In genomic region chr19:44579663-44580365, GRCh38 we compare ENCODE assay signal across 34 cellular contexts. TPM values are rescaled to one million over a fixed set of nuclear protein-coding genes. Genes with fewer than 3 reads are reported as not detected.
"Had no signal": no experiment of that assay in that cellular context is flagged by ENCODE, and none has a peak within 500 bp of the region (broad histone marks: within the 10 kb centered on the region; RNA-seq: fewer than 3 reads in every experiment).

No MANE protein-coding gene starts in this region.

- H3K4me3 ChIP-seq: ascending aorta had no signal

- ATAC-seq: activated CD8-positive, alpha-beta memory T cell treated with anti-CD3 and anti-CD28 coated beads, Interleukin-2, amount 10 ng/mL, durations not matched to agents 7 days and 5 days; activated CD8-positive, alpha-beta T cell treated with anti-CD3 and anti-CD28 coated beads, Interleukin-2, amount 10 ng/mL, durations not matched to agents 7 days and 5 days; activated naive CD8-positive, alpha-beta T cell treated with anti-CD3 and anti-CD28 coated beads, Interleukin-2, amount 50 U/mL, for 24 hours had no signal

- H3K4me1 Mint-ChIP-seq: activated B cell treated with CpG ODN at 0.5 μM for 24 hours; activated CD4-positive, alpha-beta memory T cell treated with anti-CD3 and anti-CD28 coated beads, Interleukin-2, amount 10 ng/mL, durations not matched to agents 7 days and 5 days; activated CD4-positive, alpha-beta T cell treated with anti-CD3 and anti-CD28 coated beads, Interleukin-2, amount 10 ng/mL, durations not matched to agents 24 days and 14 days; activated CD8-positive, alpha-beta memory T cell treated with anti-CD3 and anti-CD28 coated beads, Interleukin-2, amount 10 ng/mL, durations not matched to agents 7 days and 5 days; activated naive CD4-positive, alpha-beta T cell treated with anti-CD3 and anti-CD28 coated beads, Interleukin-2, amount 10 ng/mL, durations not matched to agents 7 days and 5 days; activated naive CD4-positive, alpha-beta T cell treated with anti-CD3 and anti-CD28 coated beads, Interleukin-2, amount 50 U/mL, for 24 hours; activated naive CD8-positive, alpha-beta T cell treated with anti-CD3 and anti-CD28 coated beads, Interleukin-2, amount 10 ng/mL, durations not matched to agents 7 days and 5 days; activated naive CD8-positive, alpha-beta T cell treated with anti-CD3 and anti-CD28 coated beads, Interleukin-2, amount 50 U/mL, for 24 hours; brain had no signal

- H3K27me3 ChIP-seq: ascending aorta had no signal

- FAIRE-seq: TTC549 had no signal

- H3K27ac Mint-ChIP-seq: activated B cell treated with CpG ODN at 0.5 μM for 24 hours; activated CD4-positive, alpha-beta memory T cell treated with anti-CD3 and anti-CD28 coated beads, Interleukin-2, amount 10 ng/mL, durations not matched to agents 7 days and 5 days; activated CD4-positive, alpha-beta T cell treated with anti-CD3 and anti-CD28 coated beads, Interleukin-2, amount 10 ng/mL, durations not matched to agents 24 days and 14 days; activated CD8-positive, alpha-beta memory T cell treated with anti-CD3 and anti-CD28 coated beads, Interleukin-2, amount 10 ng/mL, durations not matched to agents 7 days and 5 days; activated CD8-positive, alpha-beta T cell treated with anti-CD3 and anti-CD28 coated beads, Interleukin-2, amount 10 ng/mL, durations not matched to agents 7 days and 5 days; activated naive CD4-positive, alpha-beta T cell treated with anti-CD3 and anti-CD28 coated beads, Interleukin-2, amount 10 ng/mL, durations not matched to agents 7 days and 5 days; activated naive CD4-positive, alpha-beta T cell treated with anti-CD3 and anti-CD28 coated beads, Interleukin-2, amount 50 U/mL, for 24 hours; activated naive CD8-positive, alpha-beta T cell; activated naive CD8-positive, alpha-beta T cell treated with anti-CD3 and anti-CD28 coated beads, Interleukin-2, amount 10 ng/mL, durations not matched to agents 7 days and 5 days; activated naive CD8-positive, alpha-beta T cell treated with anti-CD3 and anti-CD28 coated beads, Interleukin-2, amount 50 U/mL, for 24 hours; activated T-cell treated with anti-CD3 and anti-CD28 coated beads, Interleukin-2, amount 50 U/mL, for 24 hours; activated T-helper 2 cell treated with anti-CD3 and anti-CD28 coated beads, Interferon-gamma antibody, Interleukin-2, Interleukin-4, amounts not matched to agents 10 μg/mL and 5 μg/mL and 100 μg/mL, durations not matched to agents 14 hours and 24 hours and 36 hours; brain; T-helper 1 cell treated with Interleukin-12 subunit alpha and Interleukin-12 subunit beta and Interleukin-4 antibody, amounts not matched to agents 30 μg/mL and 1 μg/mL, for 36 hours; T-helper 2 cell treated with Interferon-gamma antibody and Interleukin-4, amounts not matched to agents 5 μg/mL and 100 μg/mL, for 36 hours had no signal

- H3K36me3 ChIP-seq: ascending aorta had no signal

- H3K27ac ChIP-seq: ascending aorta, VCaP had no signal

- H3K4me1 ChIP-seq: ascending aorta had no signal

- H3K9me3 Mint-ChIP-seq: activated naive CD4-positive, alpha-beta T cell treated with anti-CD3 and anti-CD28 coated beads, Interleukin-2, amount 50 U/mL, for 24 hours; activated naive CD8-positive, alpha-beta T cell treated with anti-CD3 and anti-CD28 coated beads, Interleukin-2, amount 50 U/mL, for 24 hours had no signal

- H3K36me3 Mint-ChIP-seq: activated CD8-positive, alpha-beta memory T cell treated with anti-CD3 and anti-CD28 coated beads, Interleukin-2, amount 10 ng/mL, durations not matched to agents 7 days and 5 days; activated naive CD4-positive, alpha-beta T cell treated with anti-CD3 and anti-CD28 coated beads, Interleukin-2, amount 10 ng/mL, durations not matched to agents 7 days and 5 days; activated naive CD4-positive, alpha-beta T cell treated with anti-CD3 and anti-CD28 coated beads, Interleukin-2, amount 50 U/mL, for 24 hours; activated naive CD8-positive, alpha-beta T cell; activated naive CD8-positive, alpha-beta T cell treated with anti-CD3 and anti-CD28 coated beads, Interleukin-2, amount 10 ng/mL, durations not matched to agents 7 days and 5 days; brain had no signal

- DNase-seq: activated B cell treated with CpG ODN at 0.5 μM for 24 hours; activated CD4-positive, alpha-beta memory T cell treated with anti-CD3 and anti-CD28 coated beads, Interleukin-2, amount 10 ng/mL, durations not matched to agents 7 days and 5 days; activated CD4-positive, alpha-beta T cell treated with anti-CD3 and anti-CD28 coated beads for 4 hours; activated CD4-positive, alpha-beta T cell treated with anti-CD3 and anti-CD28 coated beads, Interleukin-2, amount 10 ng/mL, durations not matched to agents 24 days and 14 days; activated CD4-positive, alpha-beta T cell treated with anti-CD3 and anti-CD28 coated beads, Interleukin-2, amount 50 U/mL, for 48 hours; activated CD4-positive, CD25-positive, alpha-beta regulatory T cell treated with anti-CD3 and anti-CD28 coated beads, Interleukin-2, amount 50 U/mL, for 72 hours; activated CD8-positive, alpha-beta memory T cell treated with anti-CD3 and anti-CD28 coated beads, Interleukin-2, amount 10 ng/mL, durations not matched to agents 7 days and 5 days; activated CD8-positive, alpha-beta T cell treated with anti-CD3 and anti-CD28 coated beads, Interleukin-2, amount 10 ng/mL, durations not matched to agents 7 days and 5 days; activated effector memory CD4-positive, alpha-beta T cell treated with Interleukin-2 at 50 U/mL for 16 hours; activated gamma-delta T cell; activated naive CD4-positive, alpha-beta T cell treated with anti-CD3 and anti-CD28 coated beads, Interleukin-2, amount 10 ng/mL, durations not matched to agents 7 days and 5 days; activated naive CD4-positive, alpha-beta T cell treated with Interleukin-2 at 50 U/mL for 16 hours; activated naive CD8-positive, alpha-beta T cell treated with anti-CD3 and anti-CD28 coated beads, Interleukin-2, amount 10 ng/mL, durations not matched to agents 7 days and 5 days; activated naive CD8-positive, alpha-beta T cell treated with anti-CD3 and anti-CD28 coated beads, Interleukin-2, amount 50 U/mL, for 24 hours; activated T-cell treated with anti-CD3 and anti-CD28 coated beads, Interleukin-2, amount 50 U/mL, for 24 hours; activated T-cell treated with anti-CD3 and anti-CD28 coated beads, Interleukin-2, amount 50 U/mL, for 48 hours; amygdala; anterior cingulate cortex; central memory CD4-positive, alpha-beta T cell; T-helper 1 cell; T-helper 2 cell; T-helper 9 cell had no signal

- H3K9me3 ChIP-seq: ascending aorta had no signal

- H3K27me3 Mint-ChIP-seq: activated CD4-positive, alpha-beta memory T cell treated with anti-CD3 and anti-CD28 coated beads, Interleukin-2, amount 10 ng/mL, durations not matched to agents 7 days and 5 days; activated CD4-positive, alpha-beta T cell treated with anti-CD3 and anti-CD28 coated beads, Interleukin-2, amount 10 ng/mL, durations not matched to agents 24 days and 14 days; activated CD8-positive, alpha-beta memory T cell treated with anti-CD3 and anti-CD28 coated beads, Interleukin-2, amount 10 ng/mL, durations not matched to agents 7 days and 5 days had no signal

- H3K4me3 Mint-ChIP-seq: activated B cell treated with CpG ODN at 0.5 μM for 24 hours; activated CD4-positive, alpha-beta memory T cell treated with anti-CD3 and anti-CD28 coated beads, Interleukin-2, amount 10 ng/mL, durations not matched to agents 7 days and 5 days; activated CD4-positive, alpha-beta T cell treated with anti-CD3 and anti-CD28 coated beads, Interleukin-2, amount 10 ng/mL, durations not matched to agents 24 days and 14 days; activated CD8-positive, alpha-beta memory T cell treated with anti-CD3 and anti-CD28 coated beads, Interleukin-2, amount 10 ng/mL, durations not matched to agents 7 days and 5 days; activated CD8-positive, alpha-beta T cell treated with anti-CD3 and anti-CD28 coated beads, Interleukin-2, amount 10 ng/mL, durations not matched to agents 7 days and 5 days; activated naive CD4-positive, alpha-beta T cell treated with anti-CD3 and anti-CD28 coated beads, Interleukin-2, amount 10 ng/mL, durations not matched to agents 7 days and 5 days; activated naive CD4-positive, alpha-beta T cell treated with anti-CD3 and anti-CD28 coated beads, Interleukin-2, amount 50 U/mL, for 24 hours; activated naive CD8-positive, alpha-beta T cell; activated naive CD8-positive, alpha-beta T cell treated with anti-CD3 and anti-CD28 coated beads, Interleukin-2, amount 10 ng/mL, durations not matched to agents 7 days and 5 days; activated naive CD8-positive, alpha-beta T cell treated with anti-CD3 and anti-CD28 coated beads, Interleukin-2, amount 50 U/mL, for 24 hours; activated T-cell treated with anti-CD3 and anti-CD28 coated beads, Interleukin-2, amount 50 U/mL, for 24 hours; brain; T-helper 1 cell treated with Interleukin-12 subunit alpha and Interleukin-12 subunit beta and Interleukin-4 antibody, amounts not matched to agents 30 μg/mL and 1 μg/mL, for 36 hours; T-helper 2 cell treated with Interferon-gamma antibody and Interleukin-4, amounts not matched to agents 5 μg/mL and 100 μg/mL, for 36 hours had no signal

RNA-seq across cellular contexts. Expression of gene IGSF23, which starts 33.5 kb away (rescaled TPM):
- total RNA-seq: activated B cell treated with CpG ODN at 0.5 μM for 24 hours; activated CD4-positive, alpha-beta memory T cell treated with anti-CD3 and anti-CD28 coated beads, Interleukin-2, amount 10 ng/mL, durations not matched to agents 7 days and 5 days; activated CD4-positive, alpha-beta T cell treated with anti-CD3 and anti-CD28 coated beads, Interleukin-2, amount 10 ng/mL, durations not matched to agents 24 days and 14 days; activated CD8-positive, alpha-beta memory T cell treated with anti-CD3 and anti-CD28 coated beads, Interleukin-2, amount 10 ng/mL, durations not matched to agents 7 days and 5 days; activated CD8-positive, alpha-beta T cell treated with anti-CD3 and anti-CD28 coated beads, Interleukin-2, amount 10 ng/mL, durations not matched to agents 7 days and 5 days; activated naive CD8-positive, alpha-beta T cell treated with anti-CD3 and anti-CD28 coated beads, Interleukin-2, amount 10 ng/mL, durations not matched to agents 7 days and 5 days; activated T-helper 2 cell treated with anti-CD3 and anti-CD28 coated beads, Interferon-gamma antibody, Interleukin-2, Interleukin-4, amounts not matched to agents 10 μg/mL and 5 μg/mL and 100 μg/mL, durations not matched to agents 14 hours and 24 hours and 36 hours; ascending aorta; cardiac septum; cerebellum had no signal

RNA-seq across cellular contexts. Expression of gene CEACAM20, which starts 50.3 kb away (rescaled TPM):
- total RNA-seq: activated B cell treated with CpG ODN at 0.5 μM for 24 hours; activated CD4-positive, alpha-beta memory T cell treated with anti-CD3 and anti-CD28 coated beads, Interleukin-2, amount 10 ng/mL, durations not matched to agents 7 days and 5 days; activated CD4-positive, alpha-beta T cell treated with anti-CD3 and anti-CD28 coated beads, Interleukin-2, amount 10 ng/mL, durations not matched to agents 24 days and 14 days; activated CD8-positive, alpha-beta memory T cell treated with anti-CD3 and anti-CD28 coated beads, Interleukin-2, amount 10 ng/mL, durations not matched to agents 7 days and 5 days; activated CD8-positive, alpha-beta T cell treated with anti-CD3 and anti-CD28 coated beads, Interleukin-2, amount 10 ng/mL, durations not matched to agents 7 days and 5 days; activated naive CD8-positive, alpha-beta T cell treated with anti-CD3 and anti-CD28 coated beads, Interleukin-2, amount 10 ng/mL, durations not matched to agents 7 days and 5 days; activated T-helper 2 cell treated with anti-CD3 and anti-CD28 coated beads, Interferon-gamma antibody, Interleukin-2, Interleukin-4, amounts not matched to agents 10 μg/mL and 5 μg/mL and 100 μg/mL, durations not matched to agents 14 hours and 24 hours and 36 hours; ascending aorta; cardiac septum; cerebellum had no signal
- polyA plus RNA-seq: adipose tissue had no signal
